9 cellular contexts compared by ENCODE assay signal in the genomic region with DNA sequence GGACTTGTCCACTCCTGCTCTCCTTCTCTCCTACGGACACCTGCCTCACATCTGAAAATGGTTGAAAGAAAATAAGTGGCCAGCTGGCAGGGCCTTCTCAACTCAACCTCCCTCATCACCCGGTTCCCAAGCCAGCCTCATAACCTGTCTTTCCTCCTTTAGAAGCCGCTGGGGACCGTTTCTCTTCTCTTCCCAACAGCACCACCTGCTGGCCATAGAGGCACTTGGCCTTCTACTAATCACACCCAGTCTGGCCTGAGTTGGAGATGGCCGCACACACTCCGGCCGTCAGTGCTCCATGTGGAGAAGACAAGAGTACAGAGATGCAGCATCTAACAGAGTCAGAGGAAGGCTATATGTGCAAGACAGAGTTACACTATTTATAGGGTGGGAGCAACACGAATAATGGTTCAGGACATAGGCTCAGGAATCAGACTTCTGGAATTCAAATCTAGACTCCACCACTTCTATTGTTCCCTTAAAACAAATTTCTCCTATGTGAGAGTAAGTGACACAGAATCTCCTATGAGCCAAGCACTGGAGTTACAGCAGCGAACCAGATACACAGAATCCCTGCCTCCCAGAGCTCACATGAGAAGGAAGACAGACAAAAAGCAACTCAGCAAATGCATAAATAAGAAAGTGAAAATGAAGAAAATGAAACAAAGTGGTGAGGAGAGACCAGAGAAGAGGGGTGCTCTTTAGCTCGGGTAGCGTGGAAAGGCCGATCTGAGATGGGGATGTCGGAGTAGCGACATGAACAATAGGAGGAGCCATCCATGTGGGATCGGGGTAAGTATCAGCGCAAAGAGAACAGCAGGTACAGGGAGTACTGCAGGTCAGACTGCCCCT. TPM values are rescaled to one million over a fixed set of nuclear protein-coding genes. Genes with fewer than 3 reads are reported as not detected.
A peak's percentile ranks its signal among the peaks of the same experiment; 100 is the strongest.
DNase-seq lines count a peak whose midpoint lies in the region; ATAC-seq and TF ChIP-seq lines count a peak whose summit lies in the region.
"Not testable (repeated sequence)": the region's sequence is repeated elsewhere in the genome, so short reads cannot be mapped to it uniquely, and the experiment has no call there.
"Had no signal": no experiment of that assay in that cellular context is flagged by ENCODE, and none has a peak within 500 bp of the region (broad histone marks: within the 10 kb centered on the region; RNA-seq: fewer than 3 reads in every experiment).

No MANE protein-coding gene starts in this region.

- not testable (repeated sequence) for H3K4me1 Mint-ChIP-seq in activated CD8-positive, alpha-beta T cell treated with anti-CD3 and anti-CD28 coated beads for 36 hours (ENCODE audit: low read depth)

- TF ChIP-seq CTCF in activated CD8-positive, alpha-beta T cell treated with anti-CD3 and anti-CD28 coated beads for 36 hours (IDR thresholded peaks at IDR 0.05) = peak; percentile 66
- peak; percentile 6 for TF ChIP-seq CTCF in lung (IDR thresholded peaks at IDR 0.05; ENCODE audit: control extremely low read depth, extremely low read depth)

- not testable (repeated sequence) for H3K9me3 Mint-ChIP-seq in activated CD8-positive, alpha-beta T cell treated with anti-CD3 and anti-CD28 coated beads for 36 hours

- POLR2A ChIA-PET in activated CD8-positive, alpha-beta T cell treated with anti-CD3 and anti-CD28 coated beads for 36 hours (lab: Charles Lee) = not testable (repeated sequence)

- not testable (repeated sequence) for H3K4me3 ChIP-seq in lung

- H3K27ac Mint-ChIP-seq in activated CD8-positive, alpha-beta T cell treated with anti-CD3 and anti-CD28 coated beads for 36 hours = not testable (repeated sequence)

- H3K27me3 Mint-ChIP-seq in activated CD8-positive, alpha-beta T cell treated with anti-CD3 and anti-CD28 coated beads for 36 hours = not testable (repeated sequence)

- not testable (repeated sequence) for H3K27ac ChIP-seq in lung (ENCODE audit: low read depth in 1 of 2, low read length in 1 of 2)

- 50 to 57% methylated on average over 16 of the region's 16 CpGs for WGBS in lung, 2 donors

- H3K27me3 ChIP-seq in lung (ENCODE audit: control insufficient read depth, insufficient read depth) = not testable (repeated sequence)

- intact Hi-C loops in activated CD8-positive, alpha-beta T cell treated with anti-CD3 and anti-CD28 coated beads for 36 hours (cut with micrococcal nuclease) = loop anchor here (10.0 kb wide), 1 partner anchor 348 kb away; the partner anchor contains the start of gene SMCP

- H3K36me3 ChIP-seq in lung (ENCODE audit: control insufficient read depth in 2 of 2, insufficient read depth in 2 of 2, low read length in 2 of 2) = not testable (repeated sequence)

- H3K36me3 Mint-ChIP-seq in activated CD8-positive, alpha-beta T cell treated with anti-CD3 and anti-CD28 coated beads for 36 hours (ENCODE audit: low read depth) = not testable (repeated sequence)

- CTCF ChIA-PET in activated CD8-positive, alpha-beta T cell treated with anti-CD3 and anti-CD28 coated beads for 36 hours (lab: Charles Lee) = interaction anchor here (0.9 to 2.3 kb wide), 6 partner anchors 10 to 398 kb away, joined by 3 to 6 read pairs (median 6); partner anchors contain the start of gene SMCP

- H3K4me1 ChIP-seq in lung (ENCODE audit: control insufficient read depth in 2 of 2, insufficient read depth in 2 of 2, low read length in 2 of 2) = not testable (repeated sequence)

- DNase-seq in CD1c-positive myeloid dendritic cell (ENCODE audit: extremely low spot score) (peak; percentile 49), HuH-7.5 (ENCODE audit: low spot score) (peak; percentile 19), lung (ENCODE audit: low spot score) (peak; percentile 68)
- DNase-seq in NK-92 treated with Interleukin-12 subunit alpha and Interleukin-12 subunit beta, amount 100 ng/mL, for 24 hours (lab: John Stamatoyannopoulos, UW) = peak; percentile 23
- peak; percentile 70 for DNase-seq in activated CD8-positive, alpha-beta T cell treated with anti-CD3 and anti-CD28 coated beads for 36 hours
- DNase-seq in effector CD4-positive, alpha-beta T cell = peak; percentile 13
- DNase-seq in stimulated activated CD4-positive, alpha-beta T cell treated with anti-CD3 and anti-CD28 coated beads, TNF-alpha, amount 100 ng/mL, for 24 hours (ENCODE audit: low read depth in 3 of 3) = peak; percentile 9 to 52 (median 32)

- ATAC-seq in GM19467 (IDR thresholded peaks at IDR 0.05; ENCODE audit: unreplicated experiment) (peak; percentile 79), lung (ENCODE audit: insufficient read depth, low FRiP score) (peak; percentile 88)
- ATAC-seq in activated CD8-positive, alpha-beta T cell treated with anti-CD3 and anti-CD28 coated beads for 36 hours = peak; percentile 51

- H3K4me3 Mint-ChIP-seq in activated CD8-positive, alpha-beta T cell treated with anti-CD3 and anti-CD28 coated beads for 36 hours = not testable (repeated sequence)

- not testable (repeated sequence) for H3K9me3 ChIP-seq in lung (ENCODE audit: control insufficient read depth in 2 of 2, insufficient read depth in 1 of 2, low read length in 1 of 2)

RNA-seq across cellular contexts. Expression of gene PRR9, which starts 5.9 kb away (rescaled TPM):
- not detected for total RNA-seq in activated CD8-positive, alpha-beta T cell treated with anti-CD3 and anti-CD28 coated beads for 36 hours
- not detected for total RNA-seq in lung
- polyA plus RNA-seq in lung = under 1 TPM in 1 of 2 donors, not detected in 1; 0.22 TPM
- total RNA-seq: urinary bladder had no signal
- polyA plus RNA-seq: urinary bladder had no signal

RNA-seq across cellular contexts. Expression of gene LELP1, which starts 20.0 kb away (rescaled TPM):
- total RNA-seq in activated CD8-positive, alpha-beta T cell treated with anti-CD3 and anti-CD28 coated beads for 36 hours = not detected
- not detected for total RNA-seq in lung
- polyA plus RNA-seq in lung = not detected
- total RNA-seq: urinary bladder had no signal
- polyA plus RNA-seq: urinary bladder had no signal

RNA-seq across cellular contexts. Expression of gene LORICRIN, which starts 36.2 kb away (rescaled TPM):
- total RNA-seq in activated CD8-positive, alpha-beta T cell treated with anti-CD3 and anti-CD28 coated beads for 36 hours = not detected
- not detected for total RNA-seq in lung
- polyA plus RNA-seq in lung = not detected
- total RNA-seq: urinary bladder had no signal
- polyA plus RNA-seq: urinary bladder had no signal

Comparison
In these comparisons a context has a peak if more than half of its experiments do, and no peak if none do; other contexts are left out.
1. DNase-seq: peak in every context shown above with its lines; median percentile 70 in activated CD8-positive, alpha-beta T cell treated with anti-CD3 and anti-CD28 coated beads for 36 hours; 68 in lung; 49 in CD1c-positive myeloid dendritic cell; 32 in stimulated activated CD4-positive, alpha-beta T cell treated with anti-CD3 and anti-CD28 coated beads, TNF-alpha, amount 100 ng/mL, for 24 hours; 23 in NK-92 treated with Interleukin-12 subunit alpha and Interleukin-12 subunit beta, amount 100 ng/mL, for 24 hours; 19 in HuH-7.5; 13 in effector CD4-positive, alpha-beta T cell.